In genomic region chr10:80498833-80499671, GRCh38 we compare ENCODE assay signal across 8 cellular contexts. TPM values are rescaled to one million over a fixed set of nuclear protein-coding genes. Genes with fewer than 3 reads are reported as not detected.
DNase-seq lines count a peak whose midpoint lies in the region; ATAC-seq lines count a peak whose summit lies in the region.

No MANE protein-coding gene starts in this region.

- H3K27me3 ChIP-seq in esophagus (ENCODE audit: control insufficient read depth in 1 of 2, insufficient read depth in 2 of 2, low read length in 2 of 2) = no peaks in the 10 kb centered on the region

- DNase-seq in DMS79 (lab: John Stamatoyannopoulos, UW) = peak; percentile 85
- peak; percentile 94 for DNase-seq in MV-4-11 (lab: John Stamatoyannopoulos, UW)
- DNase-seq in activated T-cell treated with anti-CD3 and anti-CD28 coated beads for 1 hour (ENCODE audit: low read depth) = peak; percentile 20
- peak; percentile 90 for DNase-seq in myocyte (ENCODE audit: low read depth)
- DNase-seq in stimulated activated naive CD8-positive, alpha-beta T cell treated with anti-CD3 and anti-CD28 coated beads, Interleukin-15, amount 100 ng/mL, for 72 hours = peak; percentile 52 to 75

- H3K4me1 ChIP-seq in esophagus (ENCODE audit: control insufficient read depth in 2 of 2, insufficient read depth in 2 of 2, low read length in 1 of 2) = peaks cover 22 to 58% of the 10 kb centered on the region in 2 donors

- H3K4me3 Mint-ChIP-seq in stimulated activated naive CD8-positive, alpha-beta T cell treated with anti-CD3 and anti-CD28 coated beads, Interleukin-15, amount 100 ng/mL, for 72 hours = peak overlapping the region; percentile 66 to 73

- H3K36me3 ChIP-seq in esophagus (ENCODE audit: control insufficient read depth in 2 of 2, insufficient read depth in 2 of 2, low read length in 1 of 2) = peaks cover 0 to 12% of the 10 kb centered on the region in 2 donors

- peak overlapping the region; percentile 92 to 97 for H3K27ac ChIP-seq in esophagus (ENCODE audit: low read depth in 2 of 2, low read length in 1 of 2)

- H3K27me3 Mint-ChIP-seq in stimulated activated naive CD8-positive, alpha-beta T cell treated with anti-CD3 and anti-CD28 coated beads, Interleukin-15, amount 100 ng/mL, for 72 hours = no peaks in the 10 kb centered on the region

- ATAC-seq in stimulated activated naive CD8-positive, alpha-beta T cell treated with anti-CD3 and anti-CD28 coated beads, Interleukin-15, amount 100 ng/mL, for 72 hours = peak; percentile 82
- ATAC-seq in GM21360 (IDR thresholded peaks at IDR 0.05; ENCODE audit: unreplicated experiment) = no peak
- no peak for ATAC-seq in GM21390 (IDR thresholded peaks at IDR 0.05; ENCODE audit: unreplicated experiment)

- H3K9me3 Mint-ChIP-seq in stimulated activated naive CD8-positive, alpha-beta T cell treated with anti-CD3 and anti-CD28 coated beads, Interleukin-15, amount 100 ng/mL, for 72 hours = peaks cover 8% of the 10 kb centered on the region in 2 donors

- no peaks in the 10 kb centered on the region for H3K9me3 ChIP-seq in esophagus (ENCODE audit: control insufficient read depth in 2 of 2, insufficient read depth in 1 of 2, low read depth in 1 of 2, low read length in 1 of 2)

- H3K27ac Mint-ChIP-seq in stimulated activated naive CD8-positive, alpha-beta T cell treated with anti-CD3 and anti-CD28 coated beads, Interleukin-15, amount 100 ng/mL, for 72 hours = peak overlapping the region; percentile 92 to 95

- WGBS in esophagus, 2 donors = 19 to 22% methylated on average over 14 of the region's 14 CpGs

- peaks cover 97% of the 10 kb centered on the region for H3K4me1 Mint-ChIP-seq in stimulated activated naive CD8-positive, alpha-beta T cell treated with anti-CD3 and anti-CD28 coated beads, Interleukin-15, amount 100 ng/mL, for 72 hours

- H3K4me3 ChIP-seq in esophagus (ENCODE audit: low read depth in 1 of 2, low read length in 2 of 2) = no peak overlapping the region

RNA-seq across cellular contexts. Expression of gene SH2D4B, which starts 38.6 kb away (rescaled TPM):
- polyA plus RNA-seq in esophagus = under 1 TPM in 1 of 2 donors, not detected in 1; 0.02 TPM
- not detected in 2 replicates for total RNA-seq in myocyte
- not detected for polyA plus RNA-seq in myocyte (2012)

RNA-seq across cellular contexts. Expression of gene TSPAN14, which starts 44.9 kb away (rescaled TPM):
- 10 to 100 TPM; 50.6 to 63.2 TPM for polyA plus RNA-seq in esophagus
- 54.6 and 79.8 TPM in 2 replicates for total RNA-seq in myocyte
- polyA plus RNA-seq in myocyte (2012) = 39.8 TPM

Comparison
In these comparisons a context has a peak if more than half of its experiments do, and no peak if none do; other contexts are left out.
1. DNase-seq: peak in every context shown above with its lines; median percentile 94 in MV-4-11; 90 in myocyte; 85 in DMS79; 64 in stimulated activated naive CD8-positive, alpha-beta T cell treated with anti-CD3 and anti-CD28 coated beads, Interleukin-15, amount 100 ng/mL, for 72 hours; 20 in activated T-cell treated with anti-CD3 and anti-CD28 coated beads for 1 hour.